9 cellular contexts compared by ENCODE assay signal in the genomic region with DNA sequence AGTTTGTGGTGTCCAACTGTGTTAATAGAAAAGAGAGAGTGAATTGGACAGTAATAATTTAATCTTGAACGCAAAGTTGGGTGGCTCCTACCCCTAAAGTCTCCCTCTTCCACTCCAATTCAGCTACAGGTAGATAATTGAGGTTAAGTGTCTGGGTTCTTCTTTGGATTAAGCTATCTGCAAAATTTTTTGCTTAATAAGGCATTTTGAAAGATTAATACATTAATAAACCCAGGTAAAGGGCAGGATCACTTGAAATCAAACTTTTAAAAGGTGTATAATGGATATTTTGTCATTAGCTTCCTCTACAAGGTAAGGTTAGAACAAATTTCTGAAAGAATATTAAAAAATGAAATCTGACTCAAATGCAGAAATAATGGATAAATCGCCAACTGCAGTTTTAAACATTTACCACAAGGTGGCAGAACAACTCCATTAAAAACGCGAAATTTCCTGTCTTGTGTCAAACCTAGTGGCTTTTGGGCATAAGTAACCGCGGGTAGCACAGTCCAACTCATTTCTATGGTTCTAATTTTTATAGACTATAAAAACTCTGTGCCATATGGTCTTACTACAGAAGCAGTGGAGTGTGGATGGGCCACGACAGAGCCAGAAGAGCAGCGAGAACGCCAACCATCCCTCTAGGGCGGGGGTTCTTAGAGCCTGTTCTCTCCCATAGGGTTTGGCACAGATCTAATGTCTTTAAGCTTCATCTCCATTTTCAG.
A peak's percentile ranks its signal among the peaks of the same experiment; 100 is the strongest.
DNase-seq lines count a peak whose midpoint lies in the region; ATAC-seq and TF ChIP-seq lines count a peak whose summit lies in the region.
"Had no signal": no experiment of that assay in that cellular context is flagged by ENCODE, and none has a peak within 500 bp of the region (broad histone marks: within the 10 kb centered on the region; RNA-seq: fewer than 3 reads in every experiment).

No MANE protein-coding gene starts in this region.

- peaks cover 4% of the 10 kb centered on the region for H3K4me1 Mint-ChIP-seq in activated CD4-positive, alpha-beta T cell treated with anti-CD3 and anti-CD28 coated beads, Interleukin-2, amount 10 ng/mL, durations not matched to agents 24 days and 14 days
- peaks cover 9% of the 10 kb centered on the region for H3K4me1 Mint-ChIP-seq in T-helper 2 cell treated with Interferon-gamma antibody and Interleukin-4, amounts not matched to agents 5 μg/mL and 100 μg/mL, for 36 hours (ENCODE audit: low read depth)
- H3K4me1 Mint-ChIP-seq in neural progenitor cell: peaks cover 3% of the 10 kb centered on the region

- intact Hi-C loops in activated CD4-positive, alpha-beta T cell treated with anti-CD3 and anti-CD28 coated beads, Interleukin-2, amount 10 ng/mL, durations not matched to agents 24 days and 14 days (cut with micrococcal nuclease): loop anchor here (1.0 to 10.0 kb wide), 5 partner anchors 152 to 1015 kb away; partner anchors contain the start of genes GFM2 and NSA2

- H3K9me3 Mint-ChIP-seq in activated CD4-positive, alpha-beta T cell treated with anti-CD3 and anti-CD28 coated beads, Interleukin-2, amount 10 ng/mL, durations not matched to agents 24 days and 14 days: no peaks in the 10 kb centered on the region
- no peaks in the 10 kb centered on the region for H3K9me3 Mint-ChIP-seq in T-helper 2 cell treated with Interferon-gamma antibody and Interleukin-4, amounts not matched to agents 5 μg/mL and 100 μg/mL, for 36 hours
- H3K9me3 Mint-ChIP-seq in neural progenitor cell: peaks cover 12% of the 10 kb centered on the region

- peak; percentile 70 for DNase-seq in activated CD4-positive, alpha-beta T cell treated with anti-CD3 and anti-CD28 coated beads, Interleukin-2, amount 10 ng/mL, durations not matched to agents 24 days and 14 days
- DNase-seq in activated CD4-positive, alpha-beta T cell treated with anti-CD3 and anti-CD28 coated beads, Interleukin-2, amount 50 U/mL, for 4 hours: no peak
- peak; percentile 44 for DNase-seq in NCI-H1105 treated with DMSO at 0.1 percent for 48 hours (lab: John Stamatoyannopoulos, UW)
- peak; percentile 7 for DNase-seq in T-helper 2 cell treated with Interferon-gamma antibody and Interleukin-4, amounts not matched to agents 5 μg/mL and 100 μg/mL, for 36 hours (ENCODE audit: low spot score)
- DNase-seq in fibroblast of pulmonary artery (ENCODE audit: low read depth): peak; percentile 86
- peak; percentile 65 for DNase-seq in neural progenitor cell (ENCODE audit: low spot score)

- no peak overlapping the region for H3K4me3 Mint-ChIP-seq in activated CD4-positive, alpha-beta T cell treated with anti-CD3 and anti-CD28 coated beads, Interleukin-2, amount 10 ng/mL, durations not matched to agents 24 days and 14 days
- no peak overlapping the region for H3K4me3 Mint-ChIP-seq in T-helper 2 cell treated with Interferon-gamma antibody and Interleukin-4, amounts not matched to agents 5 μg/mL and 100 μg/mL, for 36 hours
- H3K4me3 Mint-ChIP-seq in neural progenitor cell: no peak overlapping the region
- H3K4me3 Mint-ChIP-seq: activated naive CD8-positive, alpha-beta T cell had no signal

- no peaks in the 10 kb centered on the region for H3K36me3 Mint-ChIP-seq in activated CD4-positive, alpha-beta T cell treated with anti-CD3 and anti-CD28 coated beads, Interleukin-2, amount 10 ng/mL, durations not matched to agents 24 days and 14 days (ENCODE audit: low read depth)
- no peaks in the 10 kb centered on the region for H3K36me3 Mint-ChIP-seq in T-helper 2 cell treated with Interferon-gamma antibody and Interleukin-4, amounts not matched to agents 5 μg/mL and 100 μg/mL, for 36 hours (ENCODE audit: low read depth)
- peaks cover 2% of the 10 kb centered on the region for H3K36me3 Mint-ChIP-seq in neural progenitor cell
- H3K36me3 Mint-ChIP-seq: activated naive CD8-positive, alpha-beta T cell had no signal

- H3K27ac ChIP-seq in neural progenitor cell: no peak overlapping the region

- H3K4me2 ChIP-seq in neural progenitor cell: no peak overlapping the region

- no peaks in the 10 kb centered on the region for H3K4me1 ChIP-seq in neural progenitor cell

- no peak overlapping the region for H3K27ac Mint-ChIP-seq in activated CD4-positive, alpha-beta T cell treated with anti-CD3 and anti-CD28 coated beads, Interleukin-2, amount 10 ng/mL, durations not matched to agents 24 days and 14 days
- no peak overlapping the region for H3K27ac Mint-ChIP-seq in T-helper 2 cell treated with Interferon-gamma antibody and Interleukin-4, amounts not matched to agents 5 μg/mL and 100 μg/mL, for 36 hours
- H3K27ac Mint-ChIP-seq in neural progenitor cell: no peak overlapping the region
- H3K27ac Mint-ChIP-seq: activated naive CD8-positive, alpha-beta T cell had no signal

- no peaks in the 10 kb centered on the region for H4K20me1 ChIP-seq in neural progenitor cell (ENCODE audit: low read depth)

- H3K9me3 ChIP-seq in neural progenitor cell (ENCODE audit: low read depth): no peaks in the 10 kb centered on the region

- H2AFZ ChIP-seq in neural progenitor cell (replicated peaks): peak overlapping the region; percentile 12

- H3K79me2 ChIP-seq in neural progenitor cell (ENCODE audit: low read depth): no peaks in the 10 kb centered on the region

- H3K27me3 Mint-ChIP-seq in activated CD4-positive, alpha-beta T cell treated with anti-CD3 and anti-CD28 coated beads, Interleukin-2, amount 10 ng/mL, durations not matched to agents 24 days and 14 days: peaks cover 26% of the 10 kb centered on the region
- H3K27me3 Mint-ChIP-seq in T-helper 2 cell treated with Interferon-gamma antibody and Interleukin-4, amounts not matched to agents 5 μg/mL and 100 μg/mL, for 36 hours (ENCODE audit: low read depth): peaks cover 30% of the 10 kb centered on the region
- H3K27me3 Mint-ChIP-seq in neural progenitor cell (ENCODE audit: insufficient read depth, low read depth): peaks cover 5% of the 10 kb centered on the region

- H3K27me3 ChIP-seq in neural progenitor cell: no peaks in the 10 kb centered on the region

- H3K9ac ChIP-seq in neural progenitor cell: no peak overlapping the region

- ATAC-seq in GM18861 (IDR thresholded peaks at IDR 0.05; ENCODE audit: unreplicated experiment): no peak
- no peak for ATAC-seq in GM21447 (IDR thresholded peaks at IDR 0.05; ENCODE audit: unreplicated experiment)

- TF ChIP-seq CTCF in fibroblast of pulmonary artery (IDR thresholded peaks at IDR 0.05; ENCODE audit: low read length, missing control alignments) (peak; percentile 61), neural progenitor cell (IDR thresholded peaks at IDR 0.05) (peak; percentile 93)

- H3K36me3 ChIP-seq in neural progenitor cell: no peaks in the 10 kb centered on the region

- H3F3A ChIP-seq in neural progenitor cell (ENCODE audit: low read depth): no peaks in the 10 kb centered on the region

- H3K4me3 ChIP-seq in fibroblast of pulmonary artery (replicated peaks; ENCODE audit: low read depth, low read length) (no peak overlapping the region), neural progenitor cell (no peak overlapping the region)

Comparison
In these comparisons a context has a peak if more than half of its experiments do, and no peak if none do; other contexts are left out.
1. DNase-seq: peak in activated CD4-positive, alpha-beta T cell treated with anti-CD3 and anti-CD28 coated beads, Interleukin-2, amount 10 ng/mL, durations not matched to agents 24 days and 14 days (single experiment), NCI-H1105 treated with DMSO at 0.1 percent for 48 hours (single experiment), T-helper 2 cell treated with Interferon-gamma antibody and Interleukin-4, amounts not matched to agents 5 μg/mL and 100 μg/mL, for 36 hours (single experiment), fibroblast of pulmonary artery (single experiment) and neural progenitor cell (single experiment); none in activated CD4-positive, alpha-beta T cell treated with anti-CD3 and anti-CD28 coated beads, Interleukin-2, amount 50 U/mL, for 4 hours (0 of 2).